In genomic region chr15:31332681-31333071, GRCh38 we compare ENCODE assay signal across 11 cellular contexts. TPM values are rescaled to one million over a fixed set of nuclear protein-coding genes. Genes with fewer than 3 reads are reported as not detected.
DNase-seq lines count a peak whose midpoint lies in the region; ATAC-seq, FAIRE-seq and TF ChIP-seq lines count a peak whose summit lies in the region.
"Had no signal": no experiment of that assay in that cellular context is flagged by ENCODE, and none has a peak within 500 bp of the region (broad histone marks: within the 10 kb centered on the region; RNA-seq: fewer than 3 reads in every experiment).

No MANE protein-coding gene starts in this region.

- FAIRE-seq in K562 (lab: Jason Lieb, UNC): peak; percentile 15

- no peak for TF ChIP-seq POLR2A in K562 (conservative IDR thresholded peaks at IDR 0.05)

- H3K36me3 Mint-ChIP-seq in IgD-negative memory B cell (no peaks in the 10 kb centered on the region), Calu3 (ENCODE audit: insufficient read depth, unreplicated experiment) (peaks cover 14% of the 10 kb centered on the region)

- peaks cover 2% of the 10 kb centered on the region for H3K9me1 ChIP-seq in K562 (ENCODE audit: control insufficient read depth, insufficient read depth, low read length)

- no peak overlapping the region for H2AFZ ChIP-seq in K562 (ENCODE audit: low read depth, low read length)

- no peak overlapping the region for H3K4me3 ChIP-seq in BLaER1 treated with 17β-estradiol and CSF1 and Interleukin-3, amounts not matched to agents 10 nM and 100 nM
- H3K4me3 ChIP-seq in K562 (no peak overlapping the region), neutrophil (ENCODE audit: low read depth in 1 of 2, low read length in 1 of 2) (no peak overlapping the region)

- H3K4me3 Mint-ChIP-seq in IgD-negative memory B cell: peak overlapping the region in 3 of 4 donors; percentile 5 to 92 (median 75)
- no peak overlapping the region for H3K4me3 Mint-ChIP-seq in Calu3 (ENCODE audit: low read depth, unreplicated experiment)

- H3K27ac Mint-ChIP-seq in IgD-negative memory B cell (peak overlapping the region in 1 of 3 donors; percentile 98), Calu3 (ENCODE audit: unreplicated experiment) (no peak overlapping the region)

- peaks cover 82 to 92% (median 88%) of the 10 kb centered on the region in 10 experiments for H3K4me1 ChIP-seq in BLaER1 treated with 17β-estradiol and CSF1 and Interleukin-3, amounts not matched to agents 10 nM and 100 nM
- H3K4me1 ChIP-seq in K562 (replicated peaks in 1 of 2; ENCODE audit: control insufficient read depth in 2 of 2, insufficient read depth in 2 of 2, low read length in 2 of 2): peaks cover 7 to 28% of the 10 kb centered on the region in 2 experiments; a peak in 4 of 5 replicates
- H3K4me1 ChIP-seq in neutrophil (ENCODE audit: control insufficient read depth in 1 of 2, insufficient read depth in 1 of 2, low read depth in 1 of 2, low read length in 1 of 2): peaks cover 85 to 88% of the 10 kb centered on the region in 2 experiments

- H3K27me3 ChIP-seq in BLaER1 treated with 17β-estradiol and CSF1 and Interleukin-3, amounts not matched to agents 10 nM and 100 nM: no peaks in the 10 kb centered on the region
- H3K27me3 ChIP-seq in K562 (ENCODE audit: control insufficient read depth in 2 of 2, insufficient read depth in 2 of 2, low read length in 2 of 2) (no peaks in the 10 kb centered on the region), neutrophil (no peaks in the 10 kb centered on the region)

- DNase-seq in K562 (ENCODE audit: extremely low read depth in 1 of 4, low spot score in 3 of 4) (no peak), NCI-H2029 treated with DMSO at 0.1 percent for 48 hours (lab: John Stamatoyannopoulos, UW) (no peak), Calu3 (no peak), NCI-H1092 (lab: John Stamatoyannopoulos, UW) (no peak)
- DNase-seq: Caco-2, NCI-H2171 treated with DMSO at 0.1 percent for 48 hours had no signal

- ATAC-seq in K562 (no peak), GM18873 (IDR thresholded peaks at IDR 0.05; ENCODE audit: low FRiP score, unreplicated experiment) (no peak)
- ATAC-seq: Panc1 had no signal

- in situ Hi-C loops in K562 (cut with MboI): no loop called here

- BruUV-seq in K562 (replicated peaks; lab: Mats Ljungman, UMichigan): no TSS peak
- no TSS peak for BruUV-seq in Calu3 (replicated peaks; lab: Mats Ljungman, UMichigan)

- H3K27me3 Mint-ChIP-seq in IgD-negative memory B cell: no peaks in the 10 kb centered on the region
- H3K27me3 Mint-ChIP-seq in Calu3 (ENCODE audit: unreplicated experiment): no peaks in the 10 kb centered on the region

- intact Hi-C loops in K562 (cut with micrococcal nuclease) (no loop called here), Calu3 (cut with micrococcal nuclease; ENCODE audit: unreplicated experiment) (no loop called here)

- TF ChIP-seq EP300 in K562 (IDR thresholded peaks at IDR 0.05; ENCODE audit: low read length): no peak

- CTCF ChIA-PET in K562 (lab: Yijun Ruan, JAX; ENCODE audit: low intra/inter-chr PET ratio): no interaction called here
- CTCF ChIA-PET in Calu3 (lab: Charles Lee): no interaction called here

- peaks cover 7% of the 10 kb centered on the region; the same call in 2 of the 3 replicates for H3K79me2 ChIP-seq in K562 (ENCODE audit: control insufficient read depth, insufficient read depth, low read length)

- no peaks in the 10 kb centered on the region for H3K9me3 ChIP-seq in BLaER1 treated with 17β-estradiol and CSF1 and Interleukin-3, amounts not matched to agents 10 nM and 100 nM (replicated peaks in 1 of 11)
- H3K9me3 ChIP-seq in K562 (replicated peaks; ENCODE audit: control insufficient read depth, insufficient read depth, low read depth, low read length) (no peaks in the 10 kb centered on the region), neutrophil (no peaks in the 10 kb centered on the region)
- H3K9me3 ChIP-seq: Caco-2 had no signal

- H3K9me3 Mint-ChIP-seq in IgD-negative memory B cell: no peaks in the 10 kb centered on the region
- no peaks in the 10 kb centered on the region for H3K9me3 Mint-ChIP-seq in Calu3 (ENCODE audit: low read depth, unreplicated experiment)

- peaks cover 61 to 71% (median 63%) of the 10 kb centered on the region in 3 donors for H3K4me1 Mint-ChIP-seq in IgD-negative memory B cell
- H3K4me1 Mint-ChIP-seq in Calu3 (ENCODE audit: low read depth, unreplicated experiment): no peaks in the 10 kb centered on the region

- TF ChIP-seq CTCF in K562 (IDR thresholded peaks at IDR 0.05 in 2 of 3, conservative IDR thresholded peaks at IDR 0.05 in 1 of 3; ENCODE audit: insufficient read depth in 2 of 3, low read depth in 1 of 3, low read length in 3 of 3) (no peak), neutrophil (IDR thresholded peaks at IDR 0.05) (no peak), Calu3 (IDR thresholded peaks at IDR 0.05; ENCODE audit: unreplicated experiment) (no peak)

- peaks cover 95 to 100% (median 99%) of the 10 kb centered on the region in 11 experiments for H4K20me1 ChIP-seq in BLaER1 treated with 17β-estradiol and CSF1 and Interleukin-3, amounts not matched to agents 10 nM and 100 nM
- peaks cover 39% of the 10 kb centered on the region for H4K20me1 ChIP-seq in K562 (replicated peaks; ENCODE audit: control insufficient read depth, insufficient read depth, low read length)

- no peak for TF ChIP-seq RAD21 in K562 (CRISPR knock-in tag; conservative IDR thresholded peaks at IDR 0.05 in 1 of 2, IDR thresholded peaks at IDR 0.05 in 1 of 2)

- H3K9ac ChIP-seq in BLaER1 treated with 17β-estradiol and CSF1 and Interleukin-3, amounts not matched to agents 10 nM and 100 nM: peak overlapping the region in 5 of 11 experiments; percentile 4 to 37 (median 14); a peak in 3 of 22 replicates
- no peak overlapping the region for H3K9ac ChIP-seq in K562 (ENCODE audit: insufficient read depth in 1 of 2, low read depth in 2 of 2, low read length in 2 of 2)

- WGBS in K562 (ENCODE audit: insufficient coverage, low coverage, missing lambda C conversion rate): 50% methylated on average over 1 of the region's 1 CpG

- H3K36me3 ChIP-seq in BLaER1 treated with 17β-estradiol and CSF1 and Interleukin-3, amounts not matched to agents 10 nM and 100 nM: peaks cover 0 to 55% (median 23%) of the 10 kb centered on the region in 11 experiments; a peak in 17 of 22 replicates
- H3K36me3 ChIP-seq in K562 (ENCODE audit: control insufficient read depth, insufficient read depth, low read length) (no peaks in the 10 kb centered on the region), neutrophil (peaks cover 13% of the 10 kb centered on the region)

- POLR2A ChIA-PET in K562 (lab: Yijun Ruan, JAX): interaction anchor here (0.6 kb wide), 3 partner anchors 21 to 75 kb away, joined by 3 to 4 read pairs (median 3); no protein-coding TSS in a partner anchor

- peak overlapping the region; percentile 88 to 98 (median 94) for H3K4me2 ChIP-seq in BLaER1 treated with 17β-estradiol and CSF1 and Interleukin-3, amounts not matched to agents 10 nM and 100 nM
- H3K4me2 ChIP-seq in K562 (ENCODE audit: insufficient read depth, low read length): no peak overlapping the region

- H3K27ac ChIP-seq in BLaER1 treated with 17β-estradiol and CSF1 and Interleukin-3, amounts not matched to agents 10 nM and 100 nM: peak overlapping the region in 3 of 11 experiments; percentile 4 to 25 (median 7); a peak in 5 of 22 replicates
- H3K27ac ChIP-seq in K562 (ENCODE audit: extremely low read depth, low read depth, low read length) (no peak overlapping the region), neutrophil (peak overlapping the region; percentile 100)

TF ChIP-seq in K562, 482 proteins besides CTCF, POLR2A, EP300 and RAD21 (continues in another document):
- TF ChIP-seq GMEB1 (CRISPR knock-in tag; IDR thresholded peaks at IDR 0.05): no peak
- TF ChIP-seq HMG20A (CRISPR knock-in tag; conservative IDR thresholded peaks at IDR 0.05): no peak
- TF ChIP-seq SREBF2 (CRISPR knock-in tag; IDR thresholded peaks at IDR 0.05): no peak

RNA-seq across cellular contexts. Expression of gene KLF13, which starts 6.0 kb away (rescaled TPM):
- polyA plus RNA-seq in IgD-negative memory B cell (81.4 TPM), K562 (2011; rRNA removed) (4.1 and 4.8 TPM in 2 replicates), K562 (2014; fragmentation: Illumina TruSeq; extraction: Trizol) (5.9 TPM in 2 replicates), K562 (2014; fragmentation: Nextera tagmentation; extraction: Ambion mirVana) (1 to 10 TPM; 1.8 to 2.2 TPM), K562 (2014; rRNA removed) (3.0 and 3.3 TPM in 2 replicates)
- total RNA-seq in K562 (2011; cell fraction: chromatin; rRNA removed; ENCODE audit: low replicate concordance): 3.0 and 4.1 TPM in 2 replicates
- total RNA-seq in K562 (2011; cell fraction: nucleolus; rRNA removed): 3.0 and 4.2 TPM in 2 replicates
- total RNA-seq in K562 (2011; cell fraction: nucleoplasm; rRNA removed): 6.4 and 7.3 TPM in 2 replicates
- total RNA-seq in K562 (2014; rRNA removed) (6.4 and 6.5 TPM in 2 replicates), K562 (2014; rRNA removed; fragmentation: Illumina TruSeq; extraction: Trizol) (8.1 and 9.6 TPM in 2 replicates), K562 (2015; rRNA removed; fragmentation: Illumina TruSeq; extraction: Trizol) (4.5 and 6.1 TPM in 2 replicates), K562 (2021) (10.5 and 13.6 TPM in 2 replicates), Calu3 (2022) (14.1 and 22.9 TPM in 2 replicates)
- polyA plus RNA-seq in K562 (2011; cell fraction: cytosol; rRNA removed): 2.1 and 2.7 TPM in 2 replicates
- 1.3 and 2.2 TPM in 2 replicates for polyA plus RNA-seq in K562 (2011; cell fraction: nucleus; rRNA removed)
- polyA plus RNA-seq in K562 (2012): 6.4 and 7.3 TPM in 2 replicates
- 4.6 and 5.4 TPM in 2 replicates for polyA minus RNA-seq in K562 (2011; rRNA and poly(A)+ RNA removed)
- polyA minus RNA-seq in K562 (2011; cell fraction: cytosol; rRNA and poly(A)+ RNA removed): 3.5 and 4.4 TPM in 2 replicates
- polyA minus RNA-seq in K562 (2011; cell fraction: nucleus; rRNA and poly(A)+ RNA removed): 1.00 and 1.3 TPM in 2 replicates
